Comparison of ENCODE assay signal across 20 cellular contexts in genomic region chr20:50328996-50329898, GRCh38.
"Had no signal": no experiment of that assay in that cellular context is flagged by ENCODE, and none has a peak within 500 bp of the region (broad histone marks: within the 10 kb centered on the region; RNA-seq: fewer than 3 reads in every experiment).

No MANE protein-coding gene starts in this region.

- DNase-seq: effector memory CD4-positive, alpha-beta T cell; hippocampal formation; mucosa of descending colon; occipital lobe; pancreas; stimulated activated CD4-positive, alpha-beta T cell treated with anti-CD3 and anti-CD28 coated beads, Interleukin-12 subunit alpha, Interleukin-12 subunit beta, amount 100 ng/mL, for 4 hours; stimulated activated naive CD4-positive, alpha-beta T cell; stomach; substantia nigra; transverse colon had no signal

- H3K27me3 Mint-ChIP-seq: progenitor cell of endocrine pancreas had no signal

- H3K36me3 ChIP-seq: heart left ventricle, pancreas, stomach, thoracic aorta, transverse colon had no signal

- H3K27me3 ChIP-seq: heart left ventricle, pancreas, stomach, transverse colon had no signal

- ATAC-seq: esophagus mucosa; heart left ventricle; left lobe of liver; mucosa of descending colon; naive thymus-derived CD8-positive, alpha-beta T cell; pancreas; sciatic nerve had no signal

- FAIRE-seq: endometrium, frontal cortex, pancreas had no signal

- H3K4me3 ChIP-seq: heart left ventricle, mucosa of descending colon, pancreas, skin epidermis, stomach, thoracic aorta, transverse colon had no signal

- H3K36me3 Mint-ChIP-seq: naive thymus-derived CD8-positive, alpha-beta T cell had no signal

- H3K4me3 Mint-ChIP-seq: naive thymus-derived CD8-positive, alpha-beta T cell had no signal

- H3K27ac ChIP-seq: heart left ventricle, pancreas, stomach, thoracic aorta, transverse colon had no signal

- H3K9me3 ChIP-seq: heart left ventricle, mucosa of descending colon, pancreas, stomach, thoracic aorta, transverse colon had no signal

- H3K27ac Mint-ChIP-seq: naive thymus-derived CD8-positive, alpha-beta T cell; progenitor cell of endocrine pancreas had no signal
